Comparison of ENCODE assay signal across 1 cellular context in the genomic region with DNA sequence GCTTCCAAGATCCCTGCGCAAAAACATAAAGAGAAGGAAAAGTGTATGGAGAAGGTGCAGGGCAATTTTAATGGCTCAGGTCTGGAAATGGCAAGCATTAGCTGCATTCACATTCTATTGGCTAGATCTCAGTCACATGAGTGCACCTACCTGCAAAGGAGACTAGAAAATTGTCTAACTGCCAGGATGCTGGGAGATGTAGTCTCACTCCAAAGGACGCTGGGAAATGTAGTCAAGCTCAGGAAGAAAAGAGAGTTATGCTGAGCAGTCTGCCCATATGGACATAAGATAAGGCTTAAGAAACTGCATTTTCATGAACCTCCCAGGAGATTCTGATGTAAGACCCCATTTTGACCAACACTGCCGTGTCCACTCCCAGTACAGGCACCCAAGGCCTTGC.
TF ChIP-seq lines count a peak whose summit lies in the region.

No MANE protein-coding gene starts in this region.

TF ChIP-seq in K562, 482 proteins besides CTCF, POLR2A, EP300 and RAD21 (continued from another document):
- TF ChIP-seq, protein P1, sequence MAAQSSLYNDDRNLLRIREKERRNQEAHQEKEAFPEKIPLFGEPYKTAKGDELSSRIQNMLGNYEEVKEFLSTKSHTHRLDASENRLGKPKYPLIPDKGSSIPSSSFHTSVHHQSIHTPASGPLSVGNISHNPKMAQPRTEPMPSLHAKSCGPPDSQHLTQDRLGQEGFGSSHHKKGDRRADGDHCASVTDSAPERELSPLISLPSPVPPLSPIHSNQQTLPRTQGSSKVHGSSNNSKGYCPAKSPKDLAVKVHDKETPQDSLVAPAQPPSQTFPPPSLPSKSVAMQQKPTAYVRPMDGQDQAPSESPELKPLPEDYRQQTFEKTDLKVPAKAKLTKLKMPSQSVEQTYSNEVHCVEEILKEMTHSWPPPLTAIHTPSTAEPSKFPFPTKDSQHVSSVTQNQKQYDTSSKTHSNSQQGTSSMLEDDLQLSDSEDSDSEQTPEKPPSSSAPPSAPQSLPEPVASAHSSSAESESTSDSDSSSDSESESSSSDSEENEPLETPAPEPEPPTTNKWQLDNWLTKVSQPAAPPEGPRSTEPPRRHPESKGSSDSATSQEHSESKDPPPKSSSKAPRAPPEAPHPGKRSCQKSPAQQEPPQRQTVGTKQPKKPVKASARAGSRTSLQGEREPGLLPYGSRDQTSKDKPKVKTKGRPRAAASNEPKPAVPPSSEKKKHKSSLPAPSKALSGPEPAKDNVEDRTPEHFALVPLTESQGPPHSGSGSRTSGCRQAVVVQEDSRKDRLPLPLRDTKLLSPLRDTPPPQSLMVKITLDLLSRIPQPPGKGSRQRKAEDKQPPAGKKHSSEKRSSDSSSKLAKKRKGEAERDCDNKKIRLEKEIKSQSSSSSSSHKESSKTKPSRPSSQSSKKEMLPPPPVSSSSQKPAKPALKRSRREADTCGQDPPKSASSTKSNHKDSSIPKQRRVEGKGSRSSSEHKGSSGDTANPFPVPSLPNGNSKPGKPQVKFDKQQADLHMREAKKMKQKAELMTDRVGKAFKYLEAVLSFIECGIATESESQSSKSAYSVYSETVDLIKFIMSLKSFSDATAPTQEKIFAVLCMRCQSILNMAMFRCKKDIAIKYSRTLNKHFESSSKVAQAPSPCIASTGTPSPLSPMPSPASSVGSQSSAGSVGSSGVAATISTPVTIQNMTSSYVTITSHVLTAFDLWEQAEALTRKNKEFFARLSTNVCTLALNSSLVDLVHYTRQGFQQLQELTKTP (IDR thresholded peaks at IDR 0.05; ENCODE audit: low read depth in 1 of 2, partially characterized antibody in 2 of 2) = peak in 1 of 2 experiments; percentile 96
- TF ChIP-seq GTF2F1 (IDR thresholded peaks at IDR 0.05; ENCODE audit: low read depth, low read length) (no peak), RAD51 (IDR thresholded peaks at IDR 0.05; ENCODE audit: borderline replicate concordance, low read depth) (peak; percentile 84), CREM (IDR thresholded peaks at IDR 0.05; ENCODE audit: low read depth) (peak; percentile 54; the same call in 1 of the 2 replicates), ZNF197 (CRISPR knock-in tag; IDR thresholded peaks at IDR 0.05; ENCODE audit: low read depth) (no peak), CEBPG (CRISPR knock-in tag; IDR thresholded peaks at IDR 0.05) (0 out of 2 replicates have a peak, but pooled peaks have one; percentile 24), CEBPG (tag; conservative IDR thresholded peaks at IDR 0.05 in 1 of 2, IDR thresholded peaks at IDR 0.05 in 1 of 2) (no peak), RCOR1 (IDR thresholded peaks at IDR 0.05; ENCODE audit: borderline replicate concordance in 1 of 2, low read depth in 2 of 2, low read length in 2 of 2) (peak in 1 of 2 experiments; percentile 17; a peak in 1 of 4 replicates), ELF1 (tag; IDR thresholded peaks at IDR 0.05) (peak; percentile 17; the same call in 1 of the 2 replicates), ZBTB8A (IDR thresholded peaks at IDR 0.05; ENCODE audit: partially characterized antibody) (no peak), ZKSCAN8 (CRISPR knock-in tag; IDR thresholded peaks at IDR 0.05) (peak; percentile 43; the same call in 1 of the 2 replicates)
